Comparison of ENCODE assay signal across 1 cellular context in the genomic region with DNA sequence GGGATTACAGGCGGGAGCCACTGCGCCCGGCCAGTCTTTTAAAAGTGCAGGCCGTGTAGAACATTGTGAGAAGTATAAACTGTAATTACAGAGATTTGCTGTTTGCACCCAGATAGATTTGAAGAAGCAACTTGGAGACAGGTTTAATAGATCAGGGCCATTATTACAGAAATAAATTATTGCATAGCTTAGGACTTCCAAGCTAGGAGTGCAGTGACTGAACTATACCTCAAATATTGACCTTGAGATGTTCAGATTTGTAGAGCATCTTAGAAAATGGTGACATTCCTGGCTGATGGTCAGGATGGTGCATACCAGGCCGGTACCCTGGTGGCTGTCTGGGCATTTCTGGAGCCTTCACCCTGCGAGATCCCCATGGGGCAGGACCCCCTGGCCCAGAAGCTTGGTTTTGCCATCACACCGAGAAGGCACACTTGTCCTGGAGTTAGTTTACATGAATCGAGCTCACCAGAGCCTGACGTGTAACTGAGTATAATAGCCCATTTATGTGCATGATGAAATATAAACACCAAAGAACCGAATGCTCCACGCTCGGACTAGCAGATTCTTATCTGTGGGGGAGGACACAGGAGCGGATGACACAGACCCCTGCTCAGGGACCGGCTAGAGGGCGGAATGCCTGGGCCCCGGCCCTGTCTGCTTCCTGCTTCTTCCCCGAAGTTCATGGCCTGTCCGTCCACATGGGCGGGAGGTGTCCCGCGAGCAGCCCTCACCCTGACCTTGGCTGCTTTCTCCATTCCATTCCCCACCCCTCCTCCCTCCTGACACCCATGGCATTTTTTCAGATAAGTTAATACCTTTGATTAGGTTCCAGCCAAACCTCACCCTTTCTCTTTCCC.
TF ChIP-seq lines count a peak whose summit lies in the region.

No MANE protein-coding gene starts in this region.

TF ChIP-seq in HepG2, 621 proteins besides CTCF, POLR2A, EP300 and RAD21 (continued from another document and continues in another):
- no peak for TF ChIP-seq PRDM15 (CRISPR knock-in tag; IDR thresholded peaks at IDR 0.05)
- no peak for TF ChIP-seq NFE2L2 (IDR thresholded peaks at IDR 0.05; ENCODE audit: low read length)
- no peak for TF ChIP-seq ATF5 (CRISPR knock-in tag; IDR thresholded peaks at IDR 0.05; ENCODE audit: low read depth)
- TF ChIP-seq, protein P1, sequence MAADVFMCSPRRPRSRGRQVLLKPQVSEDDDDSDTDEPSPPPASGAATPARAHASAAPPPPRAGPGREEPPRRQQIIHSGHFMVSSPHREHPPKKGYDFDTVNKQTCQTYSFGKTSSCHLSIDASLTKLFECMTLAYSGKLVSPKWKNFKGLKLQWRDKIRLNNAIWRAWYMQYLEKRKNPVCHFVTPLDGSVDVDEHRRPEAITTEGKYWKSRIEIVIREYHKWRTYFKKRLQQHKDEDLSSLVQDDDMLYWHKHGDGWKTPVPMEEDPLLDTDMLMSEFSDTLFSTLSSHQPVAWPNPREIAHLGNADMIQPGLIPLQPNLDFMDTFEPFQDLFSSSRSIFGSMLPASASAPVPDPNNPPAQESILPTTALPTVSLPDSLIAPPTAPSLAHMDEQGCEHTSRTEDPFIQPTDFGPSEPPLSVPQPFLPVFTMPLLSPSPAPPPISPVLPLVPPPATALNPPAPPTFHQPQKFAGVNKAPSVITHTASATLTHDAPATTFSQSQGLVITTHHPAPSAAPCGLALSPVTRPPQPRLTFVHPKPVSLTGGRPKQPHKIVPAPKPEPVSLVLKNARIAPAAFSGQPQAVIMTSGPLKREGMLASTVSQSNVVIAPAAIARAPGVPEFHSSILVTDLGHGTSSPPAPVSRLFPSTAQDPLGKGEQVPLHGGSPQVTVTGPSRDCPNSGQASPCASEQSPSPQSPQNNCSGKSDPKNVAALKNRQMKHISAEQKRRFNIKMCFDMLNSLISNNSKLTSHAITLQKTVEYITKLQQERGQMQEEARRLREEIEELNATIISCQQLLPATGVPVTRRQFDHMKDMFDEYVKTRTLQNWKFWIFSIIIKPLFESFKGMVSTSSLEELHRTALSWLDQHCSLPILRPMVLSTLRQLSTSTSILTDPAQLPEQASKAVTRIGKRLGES (CRISPR knock-in tag; IDR thresholded peaks at IDR 0.05; ENCODE audit: borderline replicate concordance) = no peak
- TF ChIP-seq RBM22 (optimal IDR thresholded peaks at IDR 0.05; ENCODE audit: low read length) = no peak
- no peak for TF ChIP-seq ZC3H13 (CRISPR knock-in tag; IDR thresholded peaks at IDR 0.05)
- TF ChIP-seq ZNF30 (CRISPR knock-in tag; IDR thresholded peaks at IDR 0.05) = no peak
- no peak for TF ChIP-seq ZNF780A (CRISPR knock-in tag; IDR thresholded peaks at IDR 0.05)
- no peak for TF ChIP-seq HNRNPL (IDR thresholded peaks at IDR 0.05; ENCODE audit: low read depth, low read length)
- TF ChIP-seq HMG20A (CRISPR knock-in tag; IDR thresholded peaks at IDR 0.05; ENCODE audit: borderline replicate concordance) = peak; percentile 62; the same call in 1 of the 2 replicates
- no peak; the same call in 1 of the 2 replicates for TF ChIP-seq NCOR1 (IDR thresholded peaks at IDR 0.05; ENCODE audit: borderline replicate concordance, low read length)
- no peak for TF ChIP-seq SRSF4 (IDR thresholded peaks at IDR 0.05; ENCODE audit: low read depth, low read length, poor library complexity, severe bottlenecking)
- no peak for TF ChIP-seq ZNF782 (CRISPR knock-in tag; IDR thresholded peaks at IDR 0.05; ENCODE audit: borderline replicate concordance)
- TF ChIP-seq ELF3 (CRISPR knock-in tag; IDR thresholded peaks at IDR 0.05) = peak; percentile 91
- 0 out of 2 replicates have a peak, but pooled peaks have one; percentile 58 for TF ChIP-seq ZNF607 (CRISPR knock-in tag; IDR thresholded peaks at IDR 0.05; ENCODE audit: borderline replicate concordance)
- TF ChIP-seq ZFP90 (CRISPR knock-in tag; IDR thresholded peaks at IDR 0.05; ENCODE audit: borderline replicate concordance) = no peak
- no peak for TF ChIP-seq SMAD9 (CRISPR knock-in tag; IDR thresholded peaks at IDR 0.05)
- no peak for TF ChIP-seq ZNF546 (CRISPR knock-in tag; conservative IDR thresholded peaks at IDR 0.05)
- no peak for TF ChIP-seq ZNF207 (IDR thresholded peaks at IDR 0.05; ENCODE audit: borderline replicate concordance)
- TF ChIP-seq AHR (CRISPR knock-in tag; IDR thresholded peaks at IDR 0.05) = no peak
- TF ChIP-seq BHLHE40 (IDR thresholded peaks at IDR 0.05; ENCODE audit: low read length) = peak; percentile 47
- no peak for TF ChIP-seq IRX3 (CRISPR knock-in tag; IDR thresholded peaks at IDR 0.05; ENCODE audit: borderline replicate concordance, low read depth)
- TF ChIP-seq FOXM1 (CRISPR knock-in tag; IDR thresholded peaks at IDR 0.05) = no peak
- TF ChIP-seq MAFG (CRISPR knock-in tag; IDR thresholded peaks at IDR 0.05) = no peak
- TF ChIP-seq HIC2 (CRISPR knock-in tag; IDR thresholded peaks at IDR 0.05; ENCODE audit: low read depth) = no peak
- peak; percentile 55 for TF ChIP-seq HMG20B (CRISPR knock-in tag; conservative IDR thresholded peaks at IDR 0.05)
- no peak for TF ChIP-seq ZNF841 (CRISPR knock-in tag; IDR thresholded peaks at IDR 0.05; ENCODE audit: borderline replicate concordance)
- TF ChIP-seq TFE3 (CRISPR knock-in tag; IDR thresholded peaks at IDR 0.05) = 0 out of 2 replicates have a peak, but pooled peaks have one; percentile 14
- no peak for TF ChIP-seq ATF1 (CRISPR knock-in tag; IDR thresholded peaks at IDR 0.05)
- 0 out of 2 replicates have a peak, but pooled peaks have one; percentile 65 for TF ChIP-seq ZNF235 (CRISPR knock-in tag; IDR thresholded peaks at IDR 0.05; ENCODE audit: borderline replicate concordance)
- no peak for TF ChIP-seq KAT7 (CRISPR knock-in tag; IDR thresholded peaks at IDR 0.05; ENCODE audit: borderline replicate concordance)
- no peak for TF ChIP-seq ZNF383 (CRISPR knock-in tag; IDR thresholded peaks at IDR 0.05; ENCODE audit: borderline replicate concordance)
- TF ChIP-seq SP4 (CRISPR knock-in tag; IDR thresholded peaks at IDR 0.05) = peak; percentile 32; the same call in 1 of the 2 replicates
- no peak for TF ChIP-seq ZNF124 (CRISPR knock-in tag; IDR thresholded peaks at IDR 0.05)
- peak; percentile 44; the same call in 1 of the 2 replicates for TF ChIP-seq DMAP1 (CRISPR knock-in tag; IDR thresholded peaks at IDR 0.05)
- peak; percentile 46; the same call in 1 of the 2 replicates for TF ChIP-seq ZIK1 (CRISPR knock-in tag; IDR thresholded peaks at IDR 0.05; ENCODE audit: borderline replicate concordance, low read depth)
- TF ChIP-seq ZSCAN25 (CRISPR knock-in tag; IDR thresholded peaks at IDR 0.05) = no peak
- no peak for TF ChIP-seq ZNF496 (CRISPR knock-in tag; IDR thresholded peaks at IDR 0.05; ENCODE audit: insufficient replicate concordance)
- TF ChIP-seq CBX5 (CRISPR knock-in tag; IDR thresholded peaks at IDR 0.05; ENCODE audit: borderline replicate concordance) = no peak
- no peak for TF ChIP-seq ZNF761 (CRISPR knock-in tag; conservative IDR thresholded peaks at IDR 0.05)
- peak; percentile 61; the same call in 1 of the 2 replicates for TF ChIP-seq ATF2 (CRISPR knock-in tag; IDR thresholded peaks at IDR 0.05)
- TF ChIP-seq PTBP1 (IDR thresholded peaks at IDR 0.05; ENCODE audit: low read depth, low read length, poor library complexity, severe bottlenecking) = no peak
- TF ChIP-seq, protein P2, sequence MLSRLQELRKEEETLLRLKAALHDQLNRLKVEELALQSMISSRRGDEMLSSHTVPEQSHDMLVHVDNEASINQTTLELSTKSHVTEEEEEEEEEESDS (CRISPR knock-in tag; IDR thresholded peaks at IDR 0.05; ENCODE audit: borderline replicate concordance) = no peak
- no peak for TF ChIP-seq CHD4 (IDR thresholded peaks at IDR 0.05; ENCODE audit: borderline replicate concordance, low read length)
- TF ChIP-seq SIN3B (IDR thresholded peaks at IDR 0.05; ENCODE audit: low read length) = no peak
- TF ChIP-seq ZNF580 (CRISPR knock-in tag; IDR thresholded peaks at IDR 0.05; ENCODE audit: borderline replicate concordance, low read depth) = peak; percentile 63; the same call in 1 of the 2 replicates
- peak; percentile 95 for TF ChIP-seq SKI (IDR thresholded peaks at IDR 0.05; ENCODE audit: partially characterized antibody)
- no peak for TF ChIP-seq JARID2 (CRISPR knock-in tag; IDR thresholded peaks at IDR 0.05; ENCODE audit: insufficient replicate concordance)
- no peak for TF ChIP-seq PHF5A (CRISPR knock-in tag; IDR thresholded peaks at IDR 0.05; ENCODE audit: low read depth, unreplicated experiment)
- TF ChIP-seq ZBTB7A (CRISPR knock-in tag; IDR thresholded peaks at IDR 0.05) = no peak; the same call in 1 of the 2 replicates
- no peak for TF ChIP-seq ZNF652 (CRISPR knock-in tag; IDR thresholded peaks at IDR 0.05; ENCODE audit: borderline replicate concordance, low read depth)
- no peak for TF ChIP-seq THAP7 (CRISPR knock-in tag; IDR thresholded peaks at IDR 0.05)
- TF ChIP-seq ZFP37 (CRISPR knock-in tag; IDR thresholded peaks at IDR 0.05; ENCODE audit: borderline replicate concordance) = no peak
